1 cellular context compared by ENCODE assay signal in genomic region chr6:47714802-47715201, GRCh38.
TF ChIP-seq lines count a peak whose summit lies in the region.

No MANE protein-coding gene starts in this region.

TF ChIP-seq in K562, 482 proteins besides CTCF, POLR2A, EP300 and RAD21 (continued from another document):
- no peak for TF ChIP-seq RBM34 (IDR thresholded peaks at IDR 0.05; ENCODE audit: borderline replicate concordance, insufficient read depth, low read length)
- TF ChIP-seq PKNOX1 (IDR thresholded peaks at IDR 0.05), result 0 out of 2 replicates have a peak, but pooled peaks have one; percentile 14
- TF ChIP-seq ZBTB12 (CRISPR knock-in tag; IDR thresholded peaks at IDR 0.05), result peak; percentile 38; the same call in 1 of the 2 replicates
